ENCODE assay signal across 30 cellular contexts in genomic region chr2:187865025-187865424, GRCh38.
"Had no signal": no experiment of that assay in that cellular context is flagged by ENCODE, and none has a peak within 500 bp of the region (broad histone marks: within the 10 kb centered on the region; RNA-seq: fewer than 3 reads in every experiment).

No MANE protein-coding gene starts in this region.

- H3K4me1 ChIP-seq: ascending aorta, breast epithelium, foreskin keratinocyte, gastrocnemius medialis, heart left ventricle had no signal

- DNase-seq: activated CD4-positive, alpha-beta memory T cell treated with anti-CD3 and anti-CD28 coated beads, Interleukin-2, amount 10 ng/mL, durations not matched to agents 7 days and 5 days; activated CD4-positive, alpha-beta T cell treated with anti-CD3 and anti-CD28 coated beads for 1 hour; activated CD4-positive, alpha-beta T cell treated with anti-CD3 and anti-CD28 coated beads for 4 hours; activated CD4-positive, alpha-beta T cell treated with anti-CD3 and anti-CD28 coated beads, Interleukin-2, amount 10 ng/mL, durations not matched to agents 7 days and 5 days; activated CD4-positive, alpha-beta T cell treated with anti-CD3 and anti-CD28 coated beads, Interleukin-2, amount 50 U/mL, for 4 hours; activated CD8-positive, alpha-beta memory T cell treated with anti-CD3 and anti-CD28 coated beads, Interleukin-2, amount 50 U/mL, for 48 hours; activated gamma-delta T cell; activated naive CD4-positive, alpha-beta T cell; activated naive CD4-positive, alpha-beta T cell treated with anti-CD3 and anti-CD28 coated beads, Interleukin-2, amount 10 ng/mL, durations not matched to agents 7 days and 5 days; activated naive CD8-positive, alpha-beta T cell treated with anti-CD3 and anti-CD28 coated beads, Interleukin-2, amount 10 ng/mL, durations not matched to agents 7 days and 5 days; activated T-cell treated with anti-CD3 and anti-CD28 coated beads for 4 hours; activated T-cell treated with anti-CD3 and anti-CD28 coated beads, Interleukin-2, amount 50 U/mL, for 24 hours; activated T-cell treated with anti-CD3 and anti-CD28 coated beads, Interleukin-2, amount 50 U/mL, for 72 hours; central memory CD4-positive, alpha-beta T cell; cerebellar nuclear complex; dermis blood vessel endothelial cell; effector CD4-positive, alpha-beta T cell; effector memory CD8-positive, alpha-beta T cell; erythroblast; foreskin keratinocyte; gastrocnemius medialis; glutamatergic neuron; heart left ventricle; T-helper 2 cell had no signal

- H3K4me3 ChIP-seq: ascending aorta, breast epithelium, cardiac muscle cell, coronary artery, esophagus muscularis mucosa, gastrocnemius medialis, heart left ventricle had no signal

- H3K27ac ChIP-seq: ascending aorta, breast epithelium, cardiac muscle cell, coronary artery, esophagus muscularis mucosa, foreskin keratinocyte, gastrocnemius medialis, heart left ventricle, VCaP had no signal

- H3K36me3 ChIP-seq: ascending aorta, breast epithelium, cardiac muscle cell, esophagus muscularis mucosa, gastrocnemius medialis, heart left ventricle had no signal

- H3K27me3 ChIP-seq: ascending aorta, breast epithelium, cardiac muscle cell, esophagus muscularis mucosa, foreskin keratinocyte, gastrocnemius medialis, heart left ventricle had no signal

- H3K9me3 ChIP-seq: ascending aorta, breast epithelium, esophagus muscularis mucosa, gastrocnemius medialis, heart left ventricle had no signal
